Comparison of ENCODE assay signal across 13 cellular contexts in the genomic region with DNA sequence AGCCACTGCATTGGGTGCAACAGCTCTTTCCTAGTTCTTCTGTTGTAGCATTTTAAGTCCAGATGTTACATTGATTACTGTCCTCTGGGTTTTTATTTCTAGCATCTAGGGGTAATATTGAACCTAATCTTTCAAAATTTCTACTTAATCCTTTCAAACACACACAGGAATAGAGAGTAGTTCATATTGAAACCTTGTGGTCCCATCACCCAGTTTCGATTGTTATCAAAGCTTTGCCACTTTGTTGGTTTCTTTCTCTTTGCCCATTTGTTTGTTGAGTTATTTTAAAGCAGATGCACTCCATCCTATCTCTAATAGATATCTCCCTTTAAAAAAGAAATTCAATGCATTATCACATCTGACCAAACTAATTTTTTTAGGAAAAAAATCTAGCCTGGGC.
"Had no signal": no experiment of that assay in that cellular context is flagged by ENCODE, and none has a peak within 500 bp of the region (broad histone marks: within the 10 kb centered on the region; RNA-seq: fewer than 3 reads in every experiment).

No MANE protein-coding gene starts in this region.

- H3K27ac Mint-ChIP-seq: activated B cell treated with CpG ODN at 0.5 μM for 24 hours; immature natural killer cell; stimulated activated memory B cell treated with anti-CD40 and anti-IgM and Interleukin-4, amounts not matched to agents 10 μg/mL and 1 μg/mL and 100 μg/mL, for 72 hours; type B pancreatic cell had no signal

- H3K9me3 Mint-ChIP-seq: activated B cell treated with CpG ODN at 0.5 μM for 24 hours; immature natural killer cell; naive B cell; stimulated activated memory B cell treated with anti-CD40 and anti-IgM and Interleukin-4, amounts not matched to agents 10 μg/mL and 1 μg/mL and 100 μg/mL, for 72 hours; type B pancreatic cell had no signal

- DNase-seq: activated B cell treated with CpG ODN at 0.5 μM for 24 hours, activated gamma-delta T cell, activated T-cell treated with anti-CD3 and anti-CD28 coated beads for 4 hours, aorta, esophagus squamous epithelium, foreskin fibroblast, glutamatergic neuron, immature natural killer cell, left colon, midbrain, naive B cell had no signal

- H3K27me3 Mint-ChIP-seq: activated B cell treated with CpG ODN at 0.5 μM for 24 hours; naive B cell; stimulated activated memory B cell treated with anti-CD40 and anti-IgM and Interleukin-4, amounts not matched to agents 10 μg/mL and 1 μg/mL and 100 μg/mL, for 72 hours; type B pancreatic cell had no signal

- ATAC-seq: left colon; stimulated activated memory B cell treated with anti-CD40 and anti-IgM and Interleukin-4, amounts not matched to agents 10 μg/mL and 1 μg/mL and 100 μg/mL, for 72 hours had no signal

- H3K4me3 Mint-ChIP-seq: activated B cell treated with CpG ODN at 0.5 μM for 24 hours; immature natural killer cell; naive B cell; stimulated activated memory B cell treated with anti-CD40 and anti-IgM and Interleukin-4, amounts not matched to agents 10 μg/mL and 1 μg/mL and 100 μg/mL, for 72 hours; type B pancreatic cell had no signal

- H3K36me3 Mint-ChIP-seq: immature natural killer cell, naive B cell, type B pancreatic cell had no signal

- H3K4me1 Mint-ChIP-seq: immature natural killer cell had no signal
